In the genomic region with DNA sequence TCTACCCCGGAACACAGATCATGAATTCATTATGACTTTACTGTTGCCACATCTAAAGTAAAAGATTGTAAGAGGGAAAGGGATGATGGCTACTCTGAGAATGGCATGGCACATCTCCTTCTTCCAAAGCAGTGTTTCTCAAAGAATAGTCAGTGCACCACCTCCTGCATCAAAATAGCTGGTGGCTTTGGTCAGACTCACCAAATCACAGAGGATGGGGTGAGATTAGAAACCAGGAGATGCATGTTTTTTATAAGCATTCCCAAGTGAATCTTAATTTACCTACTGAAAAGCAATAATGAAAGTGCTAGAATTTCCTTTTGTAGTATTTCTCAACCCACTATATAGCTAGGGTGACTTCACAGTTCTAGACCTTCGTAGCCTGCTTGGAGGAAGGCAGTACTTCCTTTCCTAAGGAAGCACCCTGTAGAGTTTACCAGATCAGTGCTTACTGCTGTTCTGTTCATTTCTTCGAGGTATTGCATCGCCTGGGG, we compare ENCODE assay signal across 1 cellular context.
TF ChIP-seq lines count a peak whose summit lies in the region.

No MANE protein-coding gene starts in this region.

TF ChIP-seq in GM12878, 131 proteins besides CTCF, POLR2A, EP300 and RAD21:
- TF ChIP-seq REST (IDR thresholded peaks at IDR 0.05; ENCODE audit: low read depth, low read length) (no peak), POLR2AphosphoS5 (IDR thresholded peaks at IDR 0.05; ENCODE audit: low read length) (peak; percentile 84), MTA3 (IDR thresholded peaks at IDR 0.05; ENCODE audit: borderline replicate concordance, low read length) (0 out of 2 replicates have a peak, but pooled peaks have one; percentile 74), PML (IDR thresholded peaks at IDR 0.05; ENCODE audit: low read length) (peak; percentile 98), NFIC (IDR thresholded peaks at IDR 0.05; ENCODE audit: low read depth, low read length) (peak; percentile 32; the same call in 1 of the 2 replicates), IRF4 (IDR thresholded peaks at IDR 0.05; ENCODE audit: low read depth, low read length) (no peak), ZBED1 (IDR thresholded peaks at IDR 0.05; ENCODE audit: borderline replicate concordance) (peak; percentile 91), NFXL1 (IDR thresholded peaks at IDR 0.05; ENCODE audit: borderline replicate concordance) (no peak), CBFB (IDR thresholded peaks at IDR 0.05; ENCODE audit: low read depth) (peak; percentile 66; the same call in 1 of the 2 replicates), ATF2 (IDR thresholded peaks at IDR 0.05; ENCODE audit: low read length) (0 out of 2 replicates have a peak, but pooled peaks have one; percentile 22), TCF7 (IDR thresholded peaks at IDR 0.05; ENCODE audit: borderline replicate concordance) (no peak), SMAD5 (IDR thresholded peaks at IDR 0.05; ENCODE audit: low read depth) (peak; percentile 85; the same call in 1 of the 2 replicates)
- TF ChIP-seq, protein P1, sequence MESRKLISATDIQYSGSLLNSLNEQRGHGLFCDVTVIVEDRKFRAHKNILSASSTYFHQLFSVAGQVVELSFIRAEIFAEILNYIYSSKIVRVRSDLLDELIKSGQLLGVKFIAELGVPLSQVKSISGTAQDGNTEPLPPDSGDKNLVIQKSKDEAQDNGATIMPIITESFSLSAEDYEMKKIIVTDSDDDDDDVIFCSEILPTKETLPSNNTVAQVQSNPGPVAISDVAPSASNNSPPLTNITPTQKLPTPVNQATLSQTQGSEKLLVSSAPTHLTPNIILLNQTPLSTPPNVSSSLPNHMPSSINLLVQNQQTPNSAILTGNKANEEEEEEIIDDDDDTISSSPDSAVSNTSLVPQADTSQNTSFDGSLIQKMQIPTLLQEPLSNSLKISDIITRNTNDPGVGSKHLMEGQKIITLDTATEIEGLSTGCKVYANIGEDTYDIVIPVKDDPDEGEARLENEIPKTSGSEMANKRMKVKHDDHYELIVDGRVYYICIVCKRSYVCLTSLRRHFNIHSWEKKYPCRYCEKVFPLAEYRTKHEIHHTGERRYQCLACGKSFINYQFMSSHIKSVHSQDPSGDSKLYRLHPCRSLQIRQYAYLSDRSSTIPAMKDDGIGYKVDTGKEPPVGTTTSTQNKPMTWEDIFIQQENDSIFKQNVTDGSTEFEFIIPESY (IDR thresholded peaks at IDR 0.05) = no peak
